16 cellular contexts compared by ENCODE assay signal in the genomic region with DNA sequence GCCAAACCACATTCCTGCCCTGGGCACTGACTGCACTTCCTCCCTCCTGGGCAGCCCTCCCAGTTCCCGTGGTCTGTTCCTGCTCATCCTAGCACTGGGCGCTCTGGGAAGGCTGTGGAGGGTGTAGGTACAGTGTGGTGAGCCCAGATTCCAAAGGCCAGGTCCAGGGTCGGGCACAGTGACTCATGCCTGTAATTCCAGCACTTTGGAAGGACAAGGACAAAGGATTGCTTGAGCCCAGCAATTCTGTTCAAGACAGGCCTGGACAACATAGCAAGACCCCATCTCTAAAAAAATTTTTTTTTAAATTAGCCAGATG. TPM values are rescaled to one million over a fixed set of nuclear protein-coding genes. Genes with fewer than 3 reads are reported as not detected.
DNase-seq lines count a peak whose midpoint lies in the region; ATAC-seq, FAIRE-seq and TF ChIP-seq lines count a peak whose summit lies in the region.
"Had no signal": no experiment of that assay in that cellular context is flagged by ENCODE, and none has a peak within 500 bp of the region (broad histone marks: within the 10 kb centered on the region; RNA-seq: fewer than 3 reads in every experiment).

No MANE protein-coding gene starts in this region.

- H3K9me2 ChIP-seq in MM.1S (replicated peaks; ENCODE audit: insufficient read depth, low read length), result no peaks in the 10 kb centered on the region

- H3K9me3 ChIP-seq in small intestine (ENCODE audit: control insufficient read depth, low read depth) (no peaks in the 10 kb centered on the region), MM.1S (replicated peaks; ENCODE audit: insufficient read depth, low read length) (no peaks in the 10 kb centered on the region)

- POLR2A ChIA-PET in RWPE1 (lab: Yijun Ruan, JAX; ENCODE audit: low non-redundant PET), result no interaction called here

- no peaks in the 10 kb centered on the region for H4K20me1 ChIP-seq in MM.1S (ENCODE audit: insufficient read depth, low read length)

- TF ChIP-seq CTCF in RWPE1 (conservative IDR thresholded peaks at IDR 0.05; ENCODE audit: low read depth) (no peak), MM.1S (IDR thresholded peaks at IDR 0.05; ENCODE audit: low read length) (no peak)

- H3K4me3 ChIP-seq in small intestine (ENCODE audit: low read depth in 1 of 2, low read length in 2 of 2), result no peak overlapping the region
- no peak overlapping the region for H3K4me3 ChIP-seq in MM.1S (ENCODE audit: low read length)

- H3K4me1 ChIP-seq in small intestine (ENCODE audit: control insufficient read depth in 2 of 2, insufficient read depth in 1 of 2, low read depth in 1 of 2, low read length in 1 of 2) (peaks cover 0 to 2% of the 10 kb centered on the region in 2 donors), MM.1S (ENCODE audit: low read length) (no peaks in the 10 kb centered on the region)

- no peak overlapping the region for H3K9ac ChIP-seq in MM.1S (ENCODE audit: low read length)

- ATAC-seq in HG03045 (IDR thresholded peaks at IDR 0.05; ENCODE audit: unreplicated experiment), result no peak
- ATAC-seq: naive thymus-derived CD8-positive, alpha-beta T cell had no signal

- no peak overlapping the region for H3K4me2 ChIP-seq in MM.1S (ENCODE audit: low read depth, low read length)

- H3K36me3 ChIP-seq in small intestine (ENCODE audit: control insufficient read depth in 2 of 2, insufficient read depth in 2 of 2, low read length in 2 of 2) (no peaks in the 10 kb centered on the region), MM.1S (replicated peaks; ENCODE audit: insufficient read depth, low read length) (no peaks in the 10 kb centered on the region)

- no peaks in the 10 kb centered on the region for H3F3A ChIP-seq in MM.1S (ENCODE audit: insufficient read depth, low read length)

- no peak overlapping the region for H2AFZ ChIP-seq in MM.1S (ENCODE audit: low read length)

- WGBS in small intestine, 3 donors, result 24 to 71% (median 43%) methylated on average over 3 of the region's 3 CpGs

- H3K27me3 ChIP-seq in small intestine (ENCODE audit: control insufficient read depth in 2 of 2, insufficient read depth in 2 of 2, low read length in 2 of 2) (no peaks in the 10 kb centered on the region), MM.1S (replicated peaks; ENCODE audit: insufficient read depth, low read length) (peaks cover 22% of the 10 kb centered on the region; the same call in 1 of the 2 replicates)

- peak overlapping the region; percentile 96 for H3K27ac ChIP-seq in RWPE1
- H3K27ac ChIP-seq in small intestine (ENCODE audit: low read depth in 1 of 2, low read length in 1 of 2), result no peak overlapping the region
- no peak overlapping the region for H3K27ac ChIP-seq in MM.1S (ENCODE audit: low read length)

- DNase-seq in HPDE6-E6E7 (ENCODE audit: extremely low spot score) (peak; percentile 56), RWPE1 (ENCODE audit: low spot score) (peak; percentile 79), glomerular visceral epithelial cell (ENCODE audit: extremely low spot score) (peak; percentile 91), small intestine (peak; percentile 94), MM.1S (no peak)
- no peak for DNase-seq in effector CD8-positive, alpha-beta T cell (lab: John Stamatoyannopoulos, UW)
- DNase-seq: activated CD4-positive, alpha-beta T cell treated with anti-CD3 and anti-CD28 coated beads, Interleukin-2, amount 50 U/mL, for 1 hour; anterior cingulate cortex; CD8-positive, alpha-beta memory T cell; effector CD4-positive, alpha-beta T cell; kidney; naive thymus-derived CD8-positive, alpha-beta T cell; NCI-H1092 treated with DMSO at 0.1 percent for 48 hours had no signal

- no peak for FAIRE-seq in small intestine (lab: Jason Lieb, UNC)
- FAIRE-seq: frontal cortex, H1, kidney had no signal

- CTCF ChIA-PET in RWPE1 (lab: Yijun Ruan, JAX), result interaction anchor here (0.6 to 1.3 kb wide), 4 partner anchors 39 to 370 kb away, joined by 3 to 7 read pairs (median 4); no protein-coding TSS in a partner anchor

- no peaks in the 10 kb centered on the region for H3K79me2 ChIP-seq in MM.1S (ENCODE audit: low read length)

RNA-seq across cellular contexts. Expression of a gene that starts 30.6 kb away (rescaled TPM):
- 1 to 10 TPM in 2 of 3 donors, not detected in 1; 1.2 to 4.9 TPM for polyA plus RNA-seq in small intestine

RNA-seq across cellular contexts. Expression of a gene that starts 31.5 kb away (rescaled TPM):
- 10 to 100 TPM in 1 of 3 donors, 1 to 10 TPM in 2; 2.0 to 11.2 (median 3.2) TPM for polyA plus RNA-seq in small intestine

Comparison
In these comparisons a context has a peak if more than half of its experiments do, and no peak if none do; other contexts are left out.
1. DNase-seq: peak in HPDE6-E6E7 (single experiment), RWPE1 (single experiment), glomerular visceral epithelial cell (single experiment) and small intestine (single experiment); none in MM.1S (single experiment) and effector CD8-positive, alpha-beta T cell (single experiment).